ENCODE assay signal across 8 cellular contexts in the genomic region with DNA sequence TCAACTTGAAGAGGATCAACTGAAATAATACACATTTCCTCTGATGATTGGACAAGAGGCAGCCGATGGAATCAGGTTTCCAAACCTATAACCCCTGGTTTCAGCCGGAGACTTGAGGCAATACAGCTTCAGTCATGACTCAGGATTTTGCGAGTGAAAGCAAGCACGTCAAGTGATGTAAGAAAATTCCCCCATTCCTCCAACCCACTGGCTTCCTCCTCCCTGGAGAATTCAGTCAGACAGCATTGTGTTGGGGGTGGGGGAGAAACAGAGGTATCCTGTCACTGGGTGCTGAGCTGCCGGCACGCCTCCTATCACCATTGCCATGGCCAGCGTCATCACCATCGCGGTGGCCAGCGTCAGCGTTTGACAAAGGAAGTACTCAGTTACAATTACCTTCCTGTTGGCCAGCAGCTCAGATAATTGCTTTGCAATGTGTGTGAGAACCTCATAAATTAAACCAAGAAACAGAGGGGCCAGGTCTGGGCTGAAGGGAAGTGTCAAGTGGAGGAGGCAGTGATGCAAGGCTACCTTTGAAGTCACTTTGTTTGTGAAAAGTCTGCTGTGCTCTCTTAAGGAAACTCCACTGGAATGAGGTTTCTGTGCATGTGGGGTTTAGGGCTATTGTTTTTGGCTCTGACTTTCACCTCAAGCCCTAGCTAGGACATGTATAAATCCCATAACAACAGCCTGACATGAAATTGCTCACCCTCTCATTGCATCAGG. TPM values are rescaled to one million over a fixed set of nuclear protein-coding genes. Genes with fewer than 3 reads are reported as not detected.
DNase-seq lines count a peak whose midpoint lies in the region; ATAC-seq and TF ChIP-seq lines count a peak whose summit lies in the region.

No MANE protein-coding gene starts in this region.

- no peak for TF ChIP-seq CTCF in ascending aorta (IDR thresholded peaks at IDR 0.05)

- no peak for ATAC-seq in GM21360 (IDR thresholded peaks at IDR 0.05; ENCODE audit: unreplicated experiment)

- H3K36me3 ChIP-seq in SJSA1 (no peaks in the 10 kb centered on the region), ascending aorta (no peaks in the 10 kb centered on the region)

- H3K27me3 ChIP-seq in SJSA1 (replicated peaks), result no peaks in the 10 kb centered on the region
- no peaks in the 10 kb centered on the region for H3K27me3 ChIP-seq in ascending aorta

- DNase-seq in DMS53 treated with DMSO at 0.1 percent for 48 hours (lab: John Stamatoyannopoulos, UW; ENCODE audit: unreplicated experiment), result peak; percentile 83
- DNase-seq in SJSA1 (ENCODE audit: low read depth in 1 of 2, low spot score in 2 of 2), result peak; percentile 96 to 98
- DNase-seq in ascending aorta (ENCODE audit: low spot score in 2 of 2), result peak; percentile 62 to 91
- peak; percentile 83 for DNase-seq in iPS-NIHi11 (ENCODE audit: low spot score)
- peak; percentile 30 to 62 for DNase-seq in stimulated activated CD4-positive, alpha-beta T cell treated with anti-CD3 and anti-CD28 coated beads, Interleukin-12 subunit alpha, Interleukin-12 subunit beta, amount 100 ng/mL, for 24 hours (ENCODE audit: low read depth in 2 of 2)
- no peak for DNase-seq in amygdala (lab: John Stamatoyannopoulos, UW)

- H3K27ac ChIP-seq in SJSA1, result peak overlapping the region; percentile 97
- peak overlapping the region; percentile 75 to 85 for H3K27ac ChIP-seq in ascending aorta

- no peaks in the 10 kb centered on the region for H3K9me3 ChIP-seq in SJSA1 (replicated peaks)
- no peaks in the 10 kb centered on the region for H3K9me3 ChIP-seq in ascending aorta

- TF ChIP-seq EP300 in Ishikawa (IDR thresholded peaks at IDR 0.05; ENCODE audit: borderline replicate concordance), result peak; percentile 99

- peaks cover 57% of the 10 kb centered on the region for H3K4me1 ChIP-seq in SJSA1 (replicated peaks)
- peaks cover 14 to 17% of the 10 kb centered on the region in 2 donors for H3K4me1 ChIP-seq in ascending aorta

- TF ChIP-seq RAD21 in Ishikawa (IDR thresholded peaks at IDR 0.05; ENCODE audit: low read depth), result 0 out of 2 replicates have a peak, but pooled peaks have one; percentile 13

- H3K4me3 ChIP-seq in SJSA1, result no peak overlapping the region
- H3K4me3 ChIP-seq in ascending aorta, result peak overlapping the region in 1 of 2 donors; percentile 47

- intact Hi-C loops in ascending aorta (cut with DNase I), result no loop called here

TF ChIP-seq in Ishikawa, 13 proteins besides CTCF, POLR2A, EP300 and RAD21:
- peak; percentile 96 for TF ChIP-seq NFIC (IDR thresholded peaks at IDR 0.05)
- TF ChIP-seq, protein P1, sequence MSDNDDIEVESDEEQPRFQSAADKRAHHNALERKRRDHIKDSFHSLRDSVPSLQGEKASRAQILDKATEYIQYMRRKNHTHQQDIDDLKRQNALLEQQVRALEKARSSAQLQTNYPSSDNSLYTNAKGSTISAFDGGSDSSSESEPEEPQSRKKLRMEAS (IDR thresholded peaks at IDR 0.05), result peak; percentile 59
- TF ChIP-seq YY1 (IDR thresholded peaks at IDR 0.05; ENCODE audit: low read depth), result peak; percentile 44; the same call in 1 of the 2 replicates
- TF ChIP-seq ZBTB7A (IDR thresholded peaks at IDR 0.05; ENCODE audit: low read depth), result 0 out of 2 replicates have a peak, but pooled peaks have one; percentile 32
- TF ChIP-seq TEAD4 (IDR thresholded peaks at IDR 0.05), result peak; percentile 94
- no peak; the same call in 1 of the 2 replicates for TF ChIP-seq REST (IDR thresholded peaks at IDR 0.05; ENCODE audit: low read depth)
- peak; percentile 100 for TF ChIP-seq TCF12 (IDR thresholded peaks at IDR 0.05; ENCODE audit: low read depth)
- TF ChIP-seq CEBPB (IDR thresholded peaks at IDR 0.05), result peak; percentile 91
- TF ChIP-seq EGR1 (IDR thresholded peaks at IDR 0.05), result 0 out of 2 replicates have a peak, but pooled peaks have one; percentile 13
- peak; percentile 51; the same call in 1 of the 2 replicates for TF ChIP-seq USF1 (IDR thresholded peaks at IDR 0.05)
- peak; percentile 90 for TF ChIP-seq CREB1 (IDR thresholded peaks at IDR 0.05; ENCODE audit: low read depth)
- TF ChIP-seq TAF1 (IDR thresholded peaks at IDR 0.05; ENCODE audit: low read depth), result no peak
- peak; percentile 98 for TF ChIP-seq FOXM1 (IDR thresholded peaks at IDR 0.05; ENCODE audit: borderline replicate concordance, low read depth)

RNA-seq across cellular contexts. Expression of gene LIF, which starts 50.3 kb away (rescaled TPM):
- 1.4 and 5.5 TPM in 2 replicates for total RNA-seq in SJSA1 (2014; rRNA removed; shearing (Covaris generic))
- total RNA-seq in ascending aorta, result not detected

Comparison
In these comparisons a context has a peak if more than half of its experiments do, and no peak if none do; other contexts are left out.
1. DNase-seq: peak in DMS53 treated with DMSO at 0.1 percent for 48 hours (single experiment), SJSA1 (2 of 2), ascending aorta (2 of 2), iPS-NIHi11 (single experiment) and stimulated activated CD4-positive, alpha-beta T cell treated with anti-CD3 and anti-CD28 coated beads, Interleukin-12 subunit alpha, Interleukin-12 subunit beta, amount 100 ng/mL, for 24 hours (2 of 2); none in amygdala (0 of 56).